In genomic region chr7:70134029-70134445, GRCh38 we compare ENCODE assay signal across 20 cellular contexts.
DNase-seq lines count a peak whose midpoint lies in the region; ATAC-seq, FAIRE-seq and TF ChIP-seq lines count a peak whose summit lies in the region.
"Had no signal": no experiment of that assay in that cellular context is flagged by ENCODE, and none has a peak within 500 bp of the region (broad histone marks: within the 10 kb centered on the region; RNA-seq: fewer than 3 reads in every experiment).

No MANE protein-coding gene starts in this region.

- H3K27ac ChIP-seq in pancreas = no peak overlapping the region
- H3K27ac ChIP-seq: ascending aorta, ovary, RWPE1, thoracic aorta had no signal

- no peaks in the 10 kb centered on the region for H3K9me3 ChIP-seq in pancreas
- H3K9me3 ChIP-seq: ascending aorta, ovary, thoracic aorta had no signal

- H3K4me3 ChIP-seq in pancreas = no peak overlapping the region
- H3K4me3 ChIP-seq: ascending aorta, ovary, thoracic aorta had no signal

- H3K27me3 ChIP-seq in pancreas = no peaks in the 10 kb centered on the region
- H3K27me3 ChIP-seq: ascending aorta, ovary had no signal

- no peak for FAIRE-seq in pancreas (lab: Jason Lieb, UNC)
- FAIRE-seq: D721Med, H1, small intestine had no signal

- H3K36me3 ChIP-seq in pancreas = no peaks in the 10 kb centered on the region
- H3K36me3 ChIP-seq: ascending aorta, ovary, thoracic aorta had no signal

- ATAC-seq in GM21619 (IDR thresholded peaks at IDR 0.05; ENCODE audit: unreplicated experiment) (no peak), pancreas (no peak)

- H3K4me1 ChIP-seq in pancreas = no peaks in the 10 kb centered on the region

- WGBS in pancreas, 2 donors = 46 to 51% methylated on average over 6 of the region's 6 CpGs

- intact Hi-C loops in pancreas (cut with DNase I) = no loop called here

- TF ChIP-seq CTCF in pancreas (IDR thresholded peaks at IDR 0.05) = no peak

- DNase-seq in Daoy (ENCODE audit: low read depth) = peak; percentile 54
- peak; percentile 99 for DNase-seq in NCI-H1694 treated with DMSO at 0.1 percent for 48 hours (lab: John Stamatoyannopoulos, UW)
- DNase-seq in T1000 (lab: John Stamatoyannopoulos, UW) = peak; percentile 0
- peak; percentile 37 for DNase-seq in left kidney (ENCODE audit: low read depth, low spot score)
- no peak for DNase-seq in NCI-H128 (lab: John Stamatoyannopoulos, UW; ENCODE audit: unreplicated experiment)
- no peak for DNase-seq in pancreas
- DNase-seq in CD1c-positive myeloid dendritic cell (ENCODE audit: extremely low spot score) = no peak
- DNase-seq: activated B cell treated with CpG ODN at 0.5 μM for 24 hours, activated gamma-delta T cell treated with Interleukin-2 at 50 U/mL for 16 hours, AML-193, KBM-7, NCI-H1092 treated with DMSO at 0.1 percent for 48 hours, ovary, small intestine had no signal

Comparison
In these comparisons a context has a peak if more than half of its experiments do, and no peak if none do; other contexts are left out.
1. DNase-seq: peak in Daoy (single experiment), NCI-H1694 treated with DMSO at 0.1 percent for 48 hours (single experiment), T1000 (single experiment) and left kidney (single experiment); none in NCI-H128 (single experiment), pancreas (0 of 6) and CD1c-positive myeloid dendritic cell (single experiment).